Comparison of ENCODE assay signal across 21 cellular contexts in genomic region chr22:23652711-23653110, GRCh38. TPM values are rescaled to one million over a fixed set of nuclear protein-coding genes. Genes with fewer than 3 reads are reported as not detected.
A peak's percentile ranks its signal among the peaks of the same experiment; 100 is the strongest.
DNase-seq lines count a peak whose midpoint lies in the region; ATAC-seq and TF ChIP-seq lines count a peak whose summit lies in the region.
"Had no signal": no experiment of that assay in that cellular context is flagged by ENCODE, and none has a peak within 500 bp of the region (broad histone marks: within the 10 kb centered on the region; RNA-seq: fewer than 3 reads in every experiment).

No MANE protein-coding gene starts in this region.

- H4K91ac ChIP-seq in trophoblast cell (ENCODE audit: low read depth, low read length) = no peak overlapping the region

- H3K18ac ChIP-seq in trophoblast cell (ENCODE audit: low read length) = no peak overlapping the region

- H3K9me3 ChIP-seq in trophoblast cell (ENCODE audit: insufficient read depth, low read depth, low read length) = peaks cover 3% of the 10 kb centered on the region
- H3K9me3 ChIP-seq in sigmoid colon = no peaks in the 10 kb centered on the region
- no peaks in the 10 kb centered on the region for H3K9me3 ChIP-seq in HAP-1
- H3K9me3 ChIP-seq: BE2C, BLaER1, Caco-2 had no signal

- no CpG with 5 or more reads among the region's 8 CpGs for WGBS in trophoblast cell (ENCODE audit: extremely low coverage, insufficient coverage, insufficient read length)
- 89 to 97% methylated on average over 8 of the region's 8 CpGs for WGBS in sigmoid colon, 2 donors

- H4K8ac ChIP-seq in trophoblast cell (ENCODE audit: low read depth, low read length) = no peak overlapping the region

- no peak overlapping the region for H4K12ac ChIP-seq in trophoblast cell (ENCODE audit: low read depth, low read length)

- H3K79me2 ChIP-seq in trophoblast cell (ENCODE audit: control insufficient read depth, insufficient read depth, low read length, poor library complexity) = no peaks in the 10 kb centered on the region

- no peak overlapping the region for H3K4me2 ChIP-seq in trophoblast cell (ENCODE audit: low read length)

- H3K23ac ChIP-seq in trophoblast cell (ENCODE audit: low read length) = no peak overlapping the region

- H3K27ac Mint-ChIP-seq in stimulated activated effector memory CD8-positive, alpha-beta T cell treated with anti-CD3 and anti-CD28 coated beads, Interleukin-12 subunit alpha, Interleukin-12 subunit beta, amount 100 ng/mL, for 72 hours = peak overlapping the region; percentile 69
- H3K27ac Mint-ChIP-seq: CD4-positive, alpha-beta T cell; CD8-positive, alpha-beta T cell had no signal

- no peaks in the 10 kb centered on the region for H3K79me1 ChIP-seq in trophoblast cell (ENCODE audit: low read length)

- H3K4ac ChIP-seq in trophoblast cell (ENCODE audit: low read depth, low read length) = no peak overlapping the region

- DNase-seq in trophoblast cell = no peak
- DNase-seq in sigmoid colon = peak; percentile 44
- no peak for DNase-seq in stimulated activated effector memory CD8-positive, alpha-beta T cell treated with anti-CD3 and anti-CD28 coated beads, Interleukin-12 subunit alpha, Interleukin-12 subunit beta, amount 100 ng/mL, for 72 hours (ENCODE audit: low spot score in 2 of 2)
- no peak for DNase-seq in kidney tubule cell (ENCODE audit: low spot score)
- no peak for DNase-seq in HAP-1 (ENCODE audit: low spot score in 2 of 2)
- no peak for DNase-seq in cortex of kidney (lab: John Stamatoyannopoulos, UW)
- DNase-seq: 8988T; ACHN; BE2C; C1 segment of cervical spinal cord; Caco-2; Calu3; CD4-positive, alpha-beta T cell; CD8-positive, alpha-beta T cell; DMS79 treated with DMSO at 0.1 percent for 48 hours; GF-D8 had no signal

- no peak overlapping the region for H2BK12ac ChIP-seq in trophoblast cell (ENCODE audit: low read length)

- no peak overlapping the region for H2BK120ac ChIP-seq in trophoblast cell (ENCODE audit: insufficient read depth, low read length, poor library complexity)

- H3K27me3 ChIP-seq in trophoblast cell (ENCODE audit: insufficient read depth, low read length) = no peaks in the 10 kb centered on the region
- H3K27me3 ChIP-seq in sigmoid colon = no peaks in the 10 kb centered on the region
- H3K27me3 ChIP-seq in HAP-1 (ENCODE audit: low read depth) = no peaks in the 10 kb centered on the region
- H3K27me3 ChIP-seq: BE2C, BLaER1 had no signal

- no peaks in the 10 kb centered on the region for H3K4me1 ChIP-seq in trophoblast cell (ENCODE audit: control insufficient read depth in 1 of 2, insufficient read depth in 2 of 2, low read length in 2 of 2)
- no peaks in the 10 kb centered on the region for H3K4me1 ChIP-seq in sigmoid colon
- no peaks in the 10 kb centered on the region for H3K4me1 ChIP-seq in HAP-1
- H3K4me1 ChIP-seq: BE2C, Caco-2 had no signal

- H3K9me3 Mint-ChIP-seq in stimulated activated effector memory CD8-positive, alpha-beta T cell treated with anti-CD3 and anti-CD28 coated beads, Interleukin-12 subunit alpha, Interleukin-12 subunit beta, amount 100 ng/mL, for 72 hours = no peaks in the 10 kb centered on the region
- H3K9me3 Mint-ChIP-seq: CD4-positive, alpha-beta T cell; CD8-positive, alpha-beta T cell had no signal

- no peaks in the 10 kb centered on the region for H3K4me1 Mint-ChIP-seq in stimulated activated effector memory CD8-positive, alpha-beta T cell treated with anti-CD3 and anti-CD28 coated beads, Interleukin-12 subunit alpha, Interleukin-12 subunit beta, amount 100 ng/mL, for 72 hours

- in situ Hi-C loops in HAP-1 (cut with MboI; ENCODE audit: low sequenced_read_pairs) = no loop called here

- H3K36me3 ChIP-seq in trophoblast cell (ENCODE audit: control insufficient read depth in 1 of 2, insufficient read depth in 2 of 2, low read length in 2 of 2) = peaks cover 3 to 7% of the 10 kb centered on the region in 2 experiments
- H3K36me3 ChIP-seq in sigmoid colon = peaks cover 0 to 8% (median 4%) of the 10 kb centered on the region in 4 donors
- H3K36me3 ChIP-seq in HAP-1 (replicated peaks) = no peaks in the 10 kb centered on the region; the same call in 1 of the 2 replicates
- H3K36me3 ChIP-seq: BE2C had no signal

- peaks cover 5% of the 10 kb centered on the region for H3K36me3 Mint-ChIP-seq in stimulated activated effector memory CD8-positive, alpha-beta T cell treated with anti-CD3 and anti-CD28 coated beads, Interleukin-12 subunit alpha, Interleukin-12 subunit beta, amount 100 ng/mL, for 72 hours

- no peak for TF ChIP-seq EP300 in sigmoid colon (IDR thresholded peaks at IDR 0.05)

- H3K14ac ChIP-seq in trophoblast cell (ENCODE audit: low read length) = no peak overlapping the region

- H3K27ac ChIP-seq in trophoblast cell (ENCODE audit: low read depth, low read length) (no peak overlapping the region), sigmoid colon (no peak overlapping the region)
- H3K27ac ChIP-seq: BLaER1 had no signal

- H2AFZ ChIP-seq in trophoblast cell (ENCODE audit: insufficient read depth, low read length, poor library complexity) = no peak overlapping the region

- ATAC-seq in stimulated activated effector memory CD8-positive, alpha-beta T cell treated with anti-CD3 and anti-CD28 coated beads, Interleukin-12 subunit alpha, Interleukin-12 subunit beta, amount 100 ng/mL, for 72 hours = no peak
- no peak for ATAC-seq in GM18502 (IDR thresholded peaks at IDR 0.05; ENCODE audit: poor library complexity, unreplicated experiment)
- ATAC-seq: CD8-positive, alpha-beta T cell had no signal

- H3K4me3 Mint-ChIP-seq in stimulated activated effector memory CD8-positive, alpha-beta T cell treated with anti-CD3 and anti-CD28 coated beads, Interleukin-12 subunit alpha, Interleukin-12 subunit beta, amount 100 ng/mL, for 72 hours = no peak overlapping the region
- H3K4me3 Mint-ChIP-seq: CD14-positive monocyte; CD4-positive, alpha-beta T cell; CD8-positive, alpha-beta T cell had no signal

- H2AK5ac ChIP-seq in trophoblast cell (ENCODE audit: low read length) = no peak overlapping the region

- TF ChIP-seq POLR2A in sigmoid colon (IDR thresholded peaks at IDR 0.05) = no peak

- H3K4me3 ChIP-seq in trophoblast cell (ENCODE audit: low read depth, low read length) = peak overlapping the region; percentile 30
- no peak overlapping the region for H3K4me3 ChIP-seq in sigmoid colon
- no peak overlapping the region for H3K4me3 ChIP-seq in HAP-1
- H3K4me3 ChIP-seq: BLaER1 had no signal

- H3K9ac ChIP-seq in trophoblast cell (ENCODE audit: low read length) = no peak overlapping the region
- H3K9ac ChIP-seq: BLaER1 had no signal

- intact Hi-C loops in sigmoid colon (cut with DNase I) = no loop called here

- TF ChIP-seq CTCF in sigmoid colon (IDR thresholded peaks at IDR 0.05) = no peak

- H2BK5ac ChIP-seq in trophoblast cell (ENCODE audit: low read depth, low read length, poor library complexity) = no peak overlapping the region

RNA-seq across cellular contexts. Expression of gene DRICH1, which starts 20.6 kb away (rescaled TPM):
- 0.11 and 0.14 TPM in 2 replicates for polyA plus RNA-seq in trophoblast cell (2013)
- under 1 TPM in 1 of 4 donors, not detected in 3; 0.83 TPM for total RNA-seq in sigmoid colon
- under 1 TPM in 1 of 3 donors, not detected in 2; 0.50 TPM for polyA plus RNA-seq in sigmoid colon
- polyA plus RNA-seq: CD14-positive monocyte had no signal

RNA-seq across cellular contexts. Expression of gene RGL4, which starts 38.1 kb away (rescaled TPM):
- polyA plus RNA-seq in trophoblast cell (2013) = not detected in 2 replicates
- total RNA-seq in sigmoid colon = not detected
- 1 to 10 TPM; 1.8 to 3.2 (median 2.8) TPM for polyA plus RNA-seq in sigmoid colon
- total RNA-seq: A673, Caco-2, Calu3 had no signal
- polyA plus RNA-seq: AG04450 had no signal
